In the genomic region with DNA sequence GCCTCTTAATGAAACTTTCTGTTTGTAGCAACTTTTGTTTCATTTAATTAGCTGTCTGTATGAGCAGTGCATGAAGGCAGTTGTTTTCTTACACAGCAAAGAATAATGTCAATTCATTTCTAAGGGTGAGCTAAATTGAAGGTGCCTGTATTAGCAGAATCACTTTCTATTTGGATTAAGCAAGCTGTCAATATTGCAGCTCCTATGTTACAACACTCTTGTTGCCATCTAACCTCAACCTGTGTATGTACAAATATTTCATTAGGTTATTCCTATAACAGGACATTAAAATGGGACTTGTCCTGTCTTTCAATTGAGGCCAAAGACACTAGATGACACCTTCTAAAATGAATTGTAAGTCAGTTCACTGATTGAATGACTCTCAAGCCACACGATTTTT, we compare ENCODE assay signal across 22 cellular contexts.
"Had no signal": no experiment of that assay in that cellular context is flagged by ENCODE, and none has a peak within 500 bp of the region (broad histone marks: within the 10 kb centered on the region; RNA-seq: fewer than 3 reads in every experiment).

No MANE protein-coding gene starts in this region.

- H3K4me3 ChIP-seq: colonic mucosa, esophagus squamous epithelium, gastrocnemius medialis, heart right ventricle, left ventricle myocardium inferior, lower lobe of right lung had no signal

- H3K4me1 ChIP-seq: colonic mucosa, heart right ventricle, left ventricle myocardium inferior, lower lobe of right lung had no signal

- H3K27ac ChIP-seq: colonic mucosa, epithelial cell of prostate, esophagus squamous epithelium, gastrocnemius medialis, heart right ventricle, left ventricle myocardium inferior, lower lobe of right lung had no signal

- H3K27me3 ChIP-seq: colonic mucosa, esophagus squamous epithelium, gastrocnemius medialis, heart right ventricle had no signal

- DNase-seq: colonic mucosa; cortex of kidney; effector CD8-positive, alpha-beta T cell; effector memory CD8-positive, alpha-beta T cell; endodermal cell; erythroblast; esophagus squamous epithelium; foreskin fibroblast; foreskin melanocyte; gastrocnemius medialis; glutamatergic neuron; head of caudate nucleus; heart right ventricle; hippocampal formation; left cardiac atrium; left ventricle myocardium inferior; lower lobe of right lung; mesendoderm; midbrain; naive thymus-derived CD4-positive, alpha-beta T cell had no signal

- H3K9me3 ChIP-seq: colonic mucosa, esophagus squamous epithelium, gastrocnemius medialis, lower lobe of right lung had no signal

- ATAC-seq: effector memory CD8-positive, alpha-beta T cell; esophagus mucosa; gastrocnemius medialis; heart right ventricle; left cardiac atrium; lower lobe of right lung; naive thymus-derived CD4-positive, alpha-beta T cell had no signal

- H3K36me3 ChIP-seq: colonic mucosa, esophagus squamous epithelium, gastrocnemius medialis, heart right ventricle, left ventricle myocardium inferior, lower lobe of right lung had no signal
